Comparison of ENCODE assay signal across 7 cellular contexts in genomic region chr5:78983171-78983570, GRCh38. TPM values are rescaled to one million over a fixed set of nuclear protein-coding genes. Genes with fewer than 3 reads are reported as not detected.
DNase-seq lines count a peak whose midpoint lies in the region; TF ChIP-seq lines count a peak whose summit lies in the region.
"Not testable (repeated sequence)": the region's sequence is repeated elsewhere in the genome, so short reads cannot be mapped to it uniquely, and the experiment has no call there.

No MANE protein-coding gene starts in this region.

- H3K27me3 Mint-ChIP-seq in activated naive CD8-positive, alpha-beta T cell treated with anti-CD3 and anti-CD28 coated beads for 36 hours; endothelial cell (ENCODE audit: unreplicated experiment); mesothelial cell of epicardium (ENCODE audit: low read depth): not testable (repeated sequence)

- H2AFZ ChIP-seq in MM.1S (ENCODE audit: low read length): peak overlapping the region; percentile 96

- not testable (repeated sequence) for H3K9me3 ChIP-seq in MM.1S (replicated peaks; ENCODE audit: insufficient read depth, low read length)

- peaks cover 54% of the 10 kb centered on the region for H3K4me1 Mint-ChIP-seq in activated naive CD8-positive, alpha-beta T cell treated with anti-CD3 and anti-CD28 coated beads for 36 hours
- peaks cover 14% of the 10 kb centered on the region for H3K4me1 Mint-ChIP-seq in endothelial cell (ENCODE audit: unreplicated experiment)
- peaks cover 36% of the 10 kb centered on the region for H3K4me1 Mint-ChIP-seq in mesothelial cell of epicardium

- peak overlapping the region; percentile 84 for H3K4me3 Mint-ChIP-seq in activated naive CD8-positive, alpha-beta T cell treated with anti-CD3 and anti-CD28 coated beads for 36 hours
- peak overlapping the region; percentile 89 for H3K4me3 Mint-ChIP-seq in endothelial cell (ENCODE audit: unreplicated experiment)
- H3K4me3 Mint-ChIP-seq in mesothelial cell of epicardium: peak overlapping the region; percentile 79

- peaks cover 13% of the 10 kb centered on the region for H3K4me1 ChIP-seq in MM.1S (ENCODE audit: low read length)
- H3K4me1 ChIP-seq in rectal smooth muscle tissue (ENCODE audit: control insufficient read depth, insufficient read depth, low read length): not testable (repeated sequence)

- H3K36me3 ChIP-seq in GM06990 (ENCODE audit: control insufficient read depth, insufficient read depth, low read length); MM.1S (replicated peaks; ENCODE audit: insufficient read depth, low read length); rectal smooth muscle tissue (ENCODE audit: control insufficient read depth, insufficient read depth, low read length): not testable (repeated sequence)

- H3K4me2 ChIP-seq in MM.1S (ENCODE audit: low read depth, low read length): peak overlapping the region; percentile 84; the same call in 1 of the 2 replicates

- H3K4me3 ChIP-seq in GM06990 (replicated peaks; ENCODE audit: low read depth, low read length): peak overlapping the region; percentile 78
- H3K4me3 ChIP-seq in MM.1S (ENCODE audit: low read length); rectal smooth muscle tissue (ENCODE audit: low read length): not testable (repeated sequence)

- H3K36me3 Mint-ChIP-seq in activated naive CD8-positive, alpha-beta T cell treated with anti-CD3 and anti-CD28 coated beads for 36 hours: peaks cover 10% of the 10 kb centered on the region
- H3K36me3 Mint-ChIP-seq in endothelial cell (ENCODE audit: low read depth, unreplicated experiment); mesothelial cell of epicardium: not testable (repeated sequence)

- not testable (repeated sequence) for H4K20me1 ChIP-seq in MM.1S (ENCODE audit: insufficient read depth, low read length)

- H3K79me2 ChIP-seq in MM.1S (ENCODE audit: low read length): peaks cover 16% of the 10 kb centered on the region

- not testable (repeated sequence) for H3K9me2 ChIP-seq in MM.1S (replicated peaks; ENCODE audit: insufficient read depth, low read length)

- not testable (repeated sequence) for H3K9me3 Mint-ChIP-seq in activated naive CD8-positive, alpha-beta T cell treated with anti-CD3 and anti-CD28 coated beads for 36 hours; endothelial cell (ENCODE audit: unreplicated experiment); mesothelial cell of epicardium

- peaks cover 18% of the 10 kb centered on the region for H3F3A ChIP-seq in MM.1S (ENCODE audit: insufficient read depth, low read length)

- DNase-seq in GM06990 (ENCODE audit: extremely low read depth, insufficient read length); MM.1S; activated naive CD8-positive, alpha-beta T cell treated with anti-CD3 and anti-CD28 coated beads for 36 hours; endothelial cell (ENCODE audit: low spot score); mesothelial cell of epicardium (ENCODE audit: low spot score in 2 of 2, unreplicated experiment in 2 of 2): not testable (repeated sequence)

- H3K27me3 ChIP-seq in GM06990 (replicated peaks; ENCODE audit: control insufficient read depth, insufficient read depth, low read length); MM.1S (replicated peaks; ENCODE audit: insufficient read depth, low read length); rectal smooth muscle tissue (ENCODE audit: control insufficient read depth, insufficient read depth, low read length): not testable (repeated sequence)

- not testable (repeated sequence) for TF ChIP-seq CTCF in GM06990 (IDR thresholded peaks at IDR 0.05; ENCODE audit: insufficient read depth, low read length, poor library complexity, severe bottlenecking); MM.1S (IDR thresholded peaks at IDR 0.05; ENCODE audit: low read length); VCaP (conservative IDR thresholded peaks at IDR 0.05); endothelial cell (IDR thresholded peaks at IDR 0.05; ENCODE audit: unreplicated experiment); mesothelial cell of epicardium (IDR thresholded peaks at IDR 0.05; ENCODE audit: unreplicated experiment)

- H3K27ac ChIP-seq in MM.1S (ENCODE audit: low read length): not testable (repeated sequence)
- H3K27ac ChIP-seq in VCaP (peak overlapping the region; percentile 91), rectal smooth muscle tissue (ENCODE audit: low read depth, low read length) (peak overlapping the region; percentile 95)

- H3K27ac Mint-ChIP-seq in activated naive CD8-positive, alpha-beta T cell treated with anti-CD3 and anti-CD28 coated beads for 36 hours; endothelial cell (ENCODE audit: unreplicated experiment): not testable (repeated sequence)
- peak overlapping the region; percentile 89 for H3K27ac Mint-ChIP-seq in mesothelial cell of epicardium

- not testable (repeated sequence) for H3K9ac ChIP-seq in MM.1S (ENCODE audit: low read length); rectal smooth muscle tissue (ENCODE audit: low read length)

RNA-seq across cellular contexts. Expression of gene ARSB, which starts 1.9 kb away (rescaled TPM):
- total RNA-seq in activated naive CD8-positive, alpha-beta T cell treated with anti-CD3 and anti-CD28 coated beads for 36 hours: 10 to 100 TPM; 10.4 to 11.7 TPM
- total RNA-seq in endothelial cell (ENCODE audit: unreplicated experiment): 19.3 TPM
- total RNA-seq in mesothelial cell of epicardium: 21.4 to 23.4 TPM (median 22.5 TPM) in 3 replicates
